In the genomic region with DNA sequence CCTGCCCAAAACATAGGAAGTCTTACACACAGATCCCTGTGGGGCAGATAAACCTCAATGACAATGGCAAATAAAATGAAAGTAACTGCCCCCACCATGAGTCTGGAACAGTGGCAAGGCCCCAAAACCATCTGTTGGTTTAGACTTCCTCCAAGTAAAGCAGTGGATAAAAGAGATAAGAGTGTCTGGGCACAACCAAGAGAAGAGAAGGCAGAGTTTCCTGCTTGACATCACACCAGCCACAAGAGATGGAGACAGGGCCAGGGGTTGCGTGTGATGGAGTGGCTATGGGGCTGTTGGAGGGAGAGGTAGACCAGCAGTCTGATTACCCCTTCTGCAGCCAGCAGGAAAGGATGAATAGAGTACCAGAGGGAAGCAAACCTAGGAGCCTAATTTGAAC, we compare ENCODE assay signal across 16 cellular contexts.
"Had no signal": no experiment of that assay in that cellular context is flagged by ENCODE, and none has a peak within 500 bp of the region (broad histone marks: within the 10 kb centered on the region; RNA-seq: fewer than 3 reads in every experiment).

No MANE protein-coding gene starts in this region.

- H3K36me3 Mint-ChIP-seq: naive thymus-derived CD8-positive, alpha-beta T cell; type B pancreatic cell had no signal

- H3K27me3 ChIP-seq: ovary, thyroid gland had no signal

- H3K9me3 ChIP-seq: ovary, thyroid gland had no signal

- ATAC-seq: naive thymus-derived CD8-positive, alpha-beta T cell; right cardiac atrium had no signal

- H3K4me3 ChIP-seq: coronary artery, ovary, thyroid gland had no signal

- H3K4me3 Mint-ChIP-seq: neural crest cell, type B pancreatic cell had no signal

- H3K4me1 ChIP-seq: thyroid gland had no signal

- H3K27ac Mint-ChIP-seq: naive thymus-derived CD8-positive, alpha-beta T cell; type B pancreatic cell had no signal

- DNase-seq: effector CD4-positive, alpha-beta T cell; foreskin melanocyte; head of caudate nucleus; hippocampal formation; kidney glomerular epithelial cell; mesendoderm; naive thymus-derived CD8-positive, alpha-beta T cell; ovary; right cardiac atrium; small intestine; stimulated activated CD4-positive, alpha-beta T cell treated with anti-CD3 and anti-CD28 coated beads, Interleukin-12 subunit alpha, Interleukin-12 subunit beta, amount 100 ng/mL, for 4 hours; stimulated activated naive CD4-positive, alpha-beta T cell; thyroid gland had no signal

- H3K27me3 Mint-ChIP-seq: type B pancreatic cell had no signal

- H3K9me3 Mint-ChIP-seq: type B pancreatic cell had no signal

- H3K36me3 ChIP-seq: ovary, thyroid gland had no signal

- H3K27ac ChIP-seq: coronary artery, ovary, thyroid gland had no signal

- H3K4me1 Mint-ChIP-seq: naive thymus-derived CD8-positive, alpha-beta T cell had no signal
